Comparison of ENCODE assay signal across 8 cellular contexts in the genomic region with DNA sequence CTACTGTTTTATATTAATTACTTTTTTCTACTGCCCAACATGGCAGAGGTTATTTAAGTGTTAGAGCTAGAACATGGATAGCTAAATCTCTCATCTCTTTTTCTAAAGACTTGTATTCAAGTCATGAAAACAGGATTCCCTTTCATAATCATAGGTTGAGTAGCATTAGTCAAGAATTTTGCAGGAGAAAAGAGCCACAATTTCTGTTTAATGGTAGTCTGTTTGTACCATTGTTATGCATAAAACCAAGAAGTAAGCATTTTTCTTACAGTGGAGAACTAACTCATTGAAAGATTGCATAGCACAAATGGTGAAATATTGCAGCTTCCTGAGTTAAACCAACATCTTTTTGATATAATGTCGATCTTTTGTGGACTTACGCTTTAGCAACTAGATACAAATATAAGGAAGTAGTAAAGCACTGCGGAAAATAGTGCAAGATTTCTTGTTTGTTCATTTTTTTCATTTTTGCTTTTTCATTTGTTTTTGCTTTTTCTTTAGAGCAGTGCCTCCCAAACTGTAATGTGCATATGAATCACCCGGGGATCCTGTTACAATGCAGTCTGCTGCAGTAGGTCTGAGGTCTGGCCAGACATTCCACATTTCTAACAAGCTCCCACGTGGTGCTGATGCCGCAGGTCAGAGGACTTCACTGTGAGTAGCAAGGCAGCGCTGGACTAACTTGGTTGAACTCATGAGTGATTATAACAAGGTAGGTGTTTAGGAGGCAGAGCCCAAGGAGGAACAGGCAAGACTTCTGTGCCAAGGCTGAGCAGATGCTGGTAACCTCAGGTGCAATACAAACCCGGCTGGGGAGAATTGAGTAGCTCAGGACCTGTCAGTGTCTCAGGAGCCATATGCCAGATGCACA. TPM values are rescaled to one million over a fixed set of nuclear protein-coding genes. Genes with fewer than 3 reads are reported as not detected.
DNase-seq lines count a peak whose midpoint lies in the region; ATAC-seq and TF ChIP-seq lines count a peak whose summit lies in the region.

No MANE protein-coding gene starts in this region.

- CTCF ChIA-PET in mammary epithelial cell (lab: Charles Lee; ENCODE audit: low non-redundant PET): no interaction called here

- peaks cover 19% of the 10 kb centered on the region for H3K4me1 ChIP-seq in CD4-positive, CD25-positive, alpha-beta regulatory T cell (ENCODE audit: control insufficient read depth, insufficient read depth, low read length, poor library complexity, severe bottlenecking)
- H3K4me1 ChIP-seq in mammary epithelial cell (ENCODE audit: insufficient read depth, low read length) (peaks cover 19% of the 10 kb centered on the region), mesodermal cell (ENCODE audit: control insufficient read depth, insufficient read depth, low read length, poor library complexity, severe bottlenecking) (peaks cover 53% of the 10 kb centered on the region)

- no peak for TF ChIP-seq CTCF in mammary epithelial cell (conservative IDR thresholded peaks at IDR 0.05 in 1 of 2, IDR thresholded peaks at IDR 0.05 in 1 of 2; ENCODE audit: extremely low read depth in 1 of 2, insufficient read depth in 1 of 2, low read depth in 1 of 2, low read length in 2 of 2)

- H3K4me3 Mint-ChIP-seq in CD4-positive, CD25-positive, alpha-beta regulatory T cell: peak overlapping the region in 2 of 4 donors; percentile 71 to 77

- no peak overlapping the region for H3K4me3 ChIP-seq in CD4-positive, CD25-positive, alpha-beta regulatory T cell (ENCODE audit: low read depth, low read length)
- no peak overlapping the region for H3K4me3 ChIP-seq in mammary epithelial cell (replicated peaks in 1 of 3; ENCODE audit: insufficient read depth in 1 of 3, low read depth in 2 of 3, low read length in 3 of 3)
- no peak overlapping the region for H3K4me3 ChIP-seq in mesodermal cell (ENCODE audit: extremely low read depth, insufficient read depth, low read length, poor library complexity, severe bottlenecking)

- peak overlapping the region in 2 of 3 donors; percentile 26 to 47 for H3K27ac Mint-ChIP-seq in CD4-positive, CD25-positive, alpha-beta regulatory T cell

- H3K9ac ChIP-seq in mammary epithelial cell (ENCODE audit: insufficient read depth, low read length): no peak overlapping the region

- TF ChIP-seq EP300 in Ishikawa (IDR thresholded peaks at IDR 0.05; ENCODE audit: borderline replicate concordance): peak; percentile 40; the same call in 1 of the 2 replicates

- no peak overlapping the region for H3K27ac ChIP-seq in CD4-positive, CD25-positive, alpha-beta regulatory T cell (ENCODE audit: insufficient read depth, low read length, poor library complexity, severe bottlenecking)
- H3K27ac ChIP-seq in mammary epithelial cell (ENCODE audit: insufficient read depth, low read depth, low read length) (no peak overlapping the region), mesodermal cell (ENCODE audit: low read depth, low read length, severe bottlenecking) (peak overlapping the region; percentile 2)

- no peaks in the 10 kb centered on the region for H3K9me3 ChIP-seq in CD4-positive, CD25-positive, alpha-beta regulatory T cell (ENCODE audit: control insufficient read depth in 2 of 2, low read length in 2 of 2)
- H3K9me3 ChIP-seq in mammary epithelial cell (replicated peaks; ENCODE audit: insufficient read depth, low read length) (no peaks in the 10 kb centered on the region), mesodermal cell (ENCODE audit: control insufficient read depth, low read length) (no peaks in the 10 kb centered on the region)

- intact Hi-C loops in mammary epithelial cell (cut with micrococcal nuclease): loop anchor here (1.0 kb wide), 1 partner anchor 60 kb away; no protein-coding TSS in a partner anchor

- peaks cover 20 to 64% (median 48%) of the 10 kb centered on the region in 4 donors for H3K4me1 Mint-ChIP-seq in CD4-positive, CD25-positive, alpha-beta regulatory T cell

- dilution Hi-C loops in mammary epithelial cell (cut with HindIII; ENCODE audit: low sequenced_read_pairs): no loop called here

- no peaks in the 10 kb centered on the region for H3K36me3 Mint-ChIP-seq in CD4-positive, CD25-positive, alpha-beta regulatory T cell

- ATAC-seq in CD4-positive, CD25-positive, alpha-beta regulatory T cell (ENCODE audit: low read depth in 2 of 2): no peak
- ATAC-seq in HG03135 (IDR thresholded peaks at IDR 0.05; ENCODE audit: unreplicated experiment): no peak
- no peak for ATAC-seq in HG02588 (IDR thresholded peaks at IDR 0.05; ENCODE audit: unreplicated experiment)
- ATAC-seq in HG02885 (IDR thresholded peaks at IDR 0.05; ENCODE audit: poor library complexity, unreplicated experiment): no peak

- H3K79me2 ChIP-seq in mammary epithelial cell (ENCODE audit: insufficient read depth, low read length): no peaks in the 10 kb centered on the region

- no peaks in the 10 kb centered on the region for H3K36me3 ChIP-seq in CD4-positive, CD25-positive, alpha-beta regulatory T cell (ENCODE audit: control insufficient read depth, insufficient read depth, low read length)
- H3K36me3 ChIP-seq in mammary epithelial cell (ENCODE audit: insufficient read depth, low read length) (no peaks in the 10 kb centered on the region), mesodermal cell (ENCODE audit: control insufficient read depth, insufficient read depth, low read length) (no peaks in the 10 kb centered on the region)

- H3K4me2 ChIP-seq in mammary epithelial cell (ENCODE audit: insufficient read depth, low read depth, low read length): peak overlapping the region; percentile 46

- no peaks in the 10 kb centered on the region for H3K9me3 Mint-ChIP-seq in CD4-positive, CD25-positive, alpha-beta regulatory T cell

- H3K27me3 ChIP-seq in CD4-positive, CD25-positive, alpha-beta regulatory T cell (ENCODE audit: control insufficient read depth, insufficient read depth, low read length): no peaks in the 10 kb centered on the region
- no peaks in the 10 kb centered on the region for H3K27me3 ChIP-seq in mammary epithelial cell (ENCODE audit: insufficient read depth, low read length)

- no peaks in the 10 kb centered on the region for H4K20me1 ChIP-seq in mammary epithelial cell (ENCODE audit: insufficient read depth, low read length)

- H3K27me3 Mint-ChIP-seq in CD4-positive, CD25-positive, alpha-beta regulatory T cell: peaks cover 10% of the 10 kb centered on the region

- peak overlapping the region; percentile 68 for H2AFZ ChIP-seq in mammary epithelial cell (ENCODE audit: low read depth, low read length)

- peak; percentile 11; the same call in 1 of the 2 replicates for TF ChIP-seq RAD21 in Ishikawa (IDR thresholded peaks at IDR 0.05; ENCODE audit: low read depth)

- no TSS peak for BruUV-seq in mammary epithelial cell (replicated peaks; lab: Mats Ljungman, UMichigan)

- DNase-seq in CD4-positive, CD25-positive, alpha-beta regulatory T cell: no peak
- peak; percentile 49 for DNase-seq in mammary epithelial cell
- DNase-seq in activated CD8-positive, alpha-beta memory T cell treated with anti-CD3 and anti-CD28 coated beads, Interleukin-2, amount 50 U/mL, for 4 hours: no peak

- WGBS in mammary epithelial cell (ENCODE audit: low coverage, missing lambda C conversion rate): 30% methylated on average over 8 of the region's 8 CpGs
- 9 to 18% methylated on average over 6 to 7 of the region's 8 CpGs for WGBS in mesodermal cell (ENCODE audit: insufficient coverage in 2 of 2), 2 experiments

- in situ Hi-C loops in mammary epithelial cell (cut with MboI; ENCODE audit: low sequenced_read_pairs in 2 of 2): no loop called here

TF ChIP-seq in Ishikawa, 13 proteins besides CTCF, POLR2A, EP300 and RAD21:
- TF ChIP-seq, protein P1, sequence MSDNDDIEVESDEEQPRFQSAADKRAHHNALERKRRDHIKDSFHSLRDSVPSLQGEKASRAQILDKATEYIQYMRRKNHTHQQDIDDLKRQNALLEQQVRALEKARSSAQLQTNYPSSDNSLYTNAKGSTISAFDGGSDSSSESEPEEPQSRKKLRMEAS (IDR thresholded peaks at IDR 0.05): peak; percentile 93
- TF ChIP-seq NFIC (IDR thresholded peaks at IDR 0.05): peak; percentile 16; the same call in 1 of the 2 replicates
- no peak for TF ChIP-seq FOXM1 (IDR thresholded peaks at IDR 0.05; ENCODE audit: borderline replicate concordance, low read depth)
- no peak for TF ChIP-seq ZBTB7A (IDR thresholded peaks at IDR 0.05; ENCODE audit: low read depth)
- TF ChIP-seq, protein P2, sequence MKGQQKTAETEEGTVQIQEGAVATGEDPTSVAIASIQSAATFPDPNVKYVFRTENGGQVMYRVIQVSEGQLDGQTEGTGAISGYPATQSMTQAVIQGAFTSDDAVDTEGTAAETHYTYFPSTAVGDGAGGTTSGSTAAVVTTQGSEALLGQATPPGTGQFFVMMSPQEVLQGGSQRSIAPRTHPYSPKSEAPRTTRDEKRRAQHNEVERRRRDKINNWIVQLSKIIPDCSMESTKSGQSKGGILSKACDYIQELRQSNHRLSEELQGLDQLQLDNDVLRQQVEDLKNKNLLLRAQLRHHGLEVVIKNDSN (IDR thresholded peaks at IDR 0.05): peak; percentile 89
- peak; percentile 73 for TF ChIP-seq TEAD4 (IDR thresholded peaks at IDR 0.05)
- TF ChIP-seq TCF12 (IDR thresholded peaks at IDR 0.05; ENCODE audit: low read depth): peak; percentile 33; the same call in 1 of the 2 replicates

RNA-seq across cellular contexts. Expression of a gene that starts 4.6 kb away (rescaled TPM):
- total RNA-seq in CD4-positive, CD25-positive, alpha-beta regulatory T cell: 1,033 TPM
- 100 to 1,000 TPM; 489 to 636 (median 541) TPM for polyA plus RNA-seq in CD4-positive, CD25-positive, alpha-beta regulatory T cell
- 100 to 1,000 TPM in 1 of 2 donors, 10 to 100 TPM in 1; 53.0 to 115 TPM for total RNA-seq in mammary epithelial cell
- polyA plus RNA-seq in mammary epithelial cell: 40.7 TPM
- 71.6 TPM for polyA minus RNA-seq in mammary epithelial cell
- 90.5 TPM for polyA plus RNA-seq in mesodermal cell (2013, experiment 1 of 2)
- polyA plus RNA-seq in mesodermal cell (2013, experiment 2 of 2): 75.7 TPM
